In the genomic region with DNA sequence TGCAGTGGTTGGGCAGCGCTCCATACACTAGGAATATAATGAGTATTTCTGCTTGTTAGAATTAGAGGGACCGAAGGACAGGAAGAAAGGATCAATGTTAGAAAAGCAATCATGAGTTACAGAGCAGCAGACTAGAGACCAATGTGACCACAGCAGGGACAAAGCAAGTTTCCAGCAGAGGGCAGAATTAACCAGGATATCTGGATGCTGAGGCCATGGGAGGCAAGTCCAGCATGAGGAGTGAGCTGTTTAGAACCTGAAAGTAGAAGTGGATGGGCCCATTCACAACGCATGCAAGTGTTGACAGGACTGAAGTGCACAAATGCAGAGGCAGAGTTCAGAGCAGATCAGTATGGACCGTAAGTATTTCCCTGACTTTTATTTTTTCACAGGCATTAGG, we compare ENCODE assay signal across 9 cellular contexts.
DNase-seq lines count a peak whose midpoint lies in the region; ATAC-seq and TF ChIP-seq lines count a peak whose summit lies in the region.
"Had no signal": no experiment of that assay in that cellular context is flagged by ENCODE, and none has a peak within 500 bp of the region (broad histone marks: within the 10 kb centered on the region; RNA-seq: fewer than 3 reads in every experiment).

No MANE protein-coding gene starts in this region.

- no peak overlapping the region for H3K4me2 ChIP-seq in mammary epithelial cell (ENCODE audit: insufficient read depth, low read depth, low read length)

- H3K4me1 ChIP-seq in mammary epithelial cell (ENCODE audit: insufficient read depth, low read length) (no peaks in the 10 kb centered on the region), right cardiac atrium (ENCODE audit: control insufficient read depth, insufficient read depth, low read length) (no peaks in the 10 kb centered on the region), testis (no peaks in the 10 kb centered on the region), sigmoid colon (no peaks in the 10 kb centered on the region)

- no peaks in the 10 kb centered on the region for H3K9me3 Mint-ChIP-seq in MCF 10A (ENCODE audit: unreplicated experiment)
- peaks cover 2% of the 10 kb centered on the region for H3K9me3 Mint-ChIP-seq in activated naive CD4-positive, alpha-beta T cell treated with anti-CD3 and anti-CD28 coated beads, Interleukin-2, amount 10 ng/mL, durations not matched to agents 7 days and 5 days

- peak; percentile 67 for DNase-seq in MCF 10A (ENCODE audit: unreplicated experiment)
- DNase-seq in mammary epithelial cell = no peak
- peak; percentile 79 for DNase-seq in OCI-M1 (lab: John Stamatoyannopoulos, UW)
- no peak for DNase-seq in right cardiac atrium
- DNase-seq in testis = peak; percentile 73
- DNase-seq in activated naive CD4-positive, alpha-beta T cell treated with anti-CD3 and anti-CD28 coated beads, Interleukin-2, amount 10 ng/mL, durations not matched to agents 7 days and 5 days = no peak
- DNase-seq in activated gamma-delta T cell (lab: John Stamatoyannopoulos, UW) = no peak
- no peak for DNase-seq in sigmoid colon

- no peak overlapping the region for H3K27ac ChIP-seq in mammary epithelial cell (ENCODE audit: insufficient read depth, low read depth, low read length)
- H3K27ac ChIP-seq in right cardiac atrium (ENCODE audit: low read length) = no peak overlapping the region
- H3K27ac ChIP-seq in testis = no peak overlapping the region
- H3K27ac ChIP-seq in sigmoid colon = no peak overlapping the region

- CTCF ChIA-PET in MCF 10A (lab: Yijun Ruan, JAX) (interaction anchor here (0.6 to 4.8 kb wide), 27 partner anchors 11 to 1322 kb away, joined by 3 to 68 read pairs (median 3); no protein-coding TSS in a partner anchor), mammary epithelial cell (lab: Charles Lee; ENCODE audit: low non-redundant PET) (interaction anchor here (0.6 kb wide), 1 partner anchor 340 kb away, joined by 5 read pairs; no protein-coding TSS in a partner anchor)
- CTCF ChIA-PET in activated naive CD4-positive, alpha-beta T cell treated with anti-CD3 and anti-CD28 coated beads, Interleukin-2, amount 10 ng/mL, durations not matched to agents 7 days and 5 days (lab: Charles Lee) = no interaction called here

- H4K20me1 ChIP-seq in mammary epithelial cell (ENCODE audit: insufficient read depth, low read length) = no peaks in the 10 kb centered on the region

- no peaks in the 10 kb centered on the region for H3K36me3 Mint-ChIP-seq in MCF 10A (ENCODE audit: insufficient read depth, unreplicated experiment)
- H3K36me3 Mint-ChIP-seq in activated naive CD4-positive, alpha-beta T cell treated with anti-CD3 and anti-CD28 coated beads, Interleukin-2, amount 10 ng/mL, durations not matched to agents 7 days and 5 days = no peaks in the 10 kb centered on the region
- H3K36me3 Mint-ChIP-seq: memory B cell had no signal

- no TSS peak for BruUV-seq in MCF 10A (replicated peaks; lab: Mats Ljungman, UMichigan)
- no TSS peak for BruUV-seq in mammary epithelial cell (replicated peaks; lab: Mats Ljungman, UMichigan)

- no peak overlapping the region for H3K4me3 Mint-ChIP-seq in MCF 10A (ENCODE audit: unreplicated experiment)
- no peak overlapping the region for H3K4me3 Mint-ChIP-seq in activated naive CD4-positive, alpha-beta T cell treated with anti-CD3 and anti-CD28 coated beads, Interleukin-2, amount 10 ng/mL, durations not matched to agents 7 days and 5 days
- H3K4me3 Mint-ChIP-seq: memory B cell had no signal

- no peaks in the 10 kb centered on the region for H3K79me2 ChIP-seq in mammary epithelial cell (ENCODE audit: insufficient read depth, low read length)

- peak; percentile 51 to 60 for ATAC-seq in right cardiac atrium

- H3K36me3 ChIP-seq in mammary epithelial cell (ENCODE audit: insufficient read depth, low read length) = no peaks in the 10 kb centered on the region
- no peaks in the 10 kb centered on the region for H3K36me3 ChIP-seq in testis (ENCODE audit: low read depth, missing control alignments)
- H3K36me3 ChIP-seq in sigmoid colon = no peaks in the 10 kb centered on the region

- TF ChIP-seq EP300 in sigmoid colon (IDR thresholded peaks at IDR 0.05) = no peak

- WGBS in mammary epithelial cell (ENCODE audit: low coverage, missing lambda C conversion rate) = 25% methylated on average over 4 of the region's 4 CpGs
- 41% methylated on average over 4 of the region's 4 CpGs for WGBS in right cardiac atrium
- 52 to 57% methylated on average over 4 of the region's 4 CpGs for WGBS in testis, 2 donors
- WGBS in sigmoid colon, 2 donors = 46 to 58% methylated on average over 4 of the region's 4 CpGs

- TF ChIP-seq CTCF in MCF 10A (IDR thresholded peaks at IDR 0.05; ENCODE audit: unreplicated experiment) (peak; percentile 55), mammary epithelial cell (conservative IDR thresholded peaks at IDR 0.05 in 1 of 2, IDR thresholded peaks at IDR 0.05 in 1 of 2; ENCODE audit: extremely low read depth in 1 of 2, insufficient read depth in 1 of 2, low read depth in 1 of 2, low read length in 2 of 2) (no peak), testis (IDR thresholded peaks at IDR 0.05) (peak in 2 of 3 experiments; percentile 37 to 46), sigmoid colon (IDR thresholded peaks at IDR 0.05) (no peak)

- POLR2A ChIA-PET in MCF 10A (lab: Yijun Ruan, JAX) = interaction anchor here (1.0 kb wide), 1 partner anchor 1033 kb away, joined by 3 read pairs; no protein-coding TSS in a partner anchor

- intact Hi-C loops in MCF 10A (cut with micrococcal nuclease) (loop anchor here (1.0 to 10.0 kb wide), 8 partner anchors 494 to 1721 kb away; a partner anchor contains a TSS), mammary epithelial cell (cut with micrococcal nuclease) (no loop called here), right cardiac atrium (cut with DNase I) (loop anchor here in 2 of 4 donors (10.0 kb wide), 1 partner anchor 1229 kb away; no protein-coding TSS in a partner anchor), testis (cut with DNase I; ENCODE audit: low total_unique reads) (no loop called here), sigmoid colon (cut with DNase I) (no loop called here)

- in situ Hi-C loops in mammary epithelial cell (cut with MboI; ENCODE audit: low sequenced_read_pairs in 2 of 2) = no loop called here

- H3K27ac Mint-ChIP-seq in MCF 10A (ENCODE audit: low read depth, unreplicated experiment) = no peak overlapping the region
- H3K27ac Mint-ChIP-seq in activated naive CD4-positive, alpha-beta T cell treated with anti-CD3 and anti-CD28 coated beads, Interleukin-2, amount 10 ng/mL, durations not matched to agents 7 days and 5 days = no peak overlapping the region
- H3K27ac Mint-ChIP-seq: memory B cell had no signal

- peaks cover 11% of the 10 kb centered on the region for H3K4me1 Mint-ChIP-seq in MCF 10A (ENCODE audit: insufficient read depth, unreplicated experiment)
- H3K4me1 Mint-ChIP-seq in activated naive CD4-positive, alpha-beta T cell treated with anti-CD3 and anti-CD28 coated beads, Interleukin-2, amount 10 ng/mL, durations not matched to agents 7 days and 5 days = no peaks in the 10 kb centered on the region
- H3K4me1 Mint-ChIP-seq: memory B cell had no signal

- H3K4me3 ChIP-seq in mammary epithelial cell (replicated peaks in 1 of 3; ENCODE audit: insufficient read depth in 1 of 3, low read depth in 2 of 3, low read length in 3 of 3) (no peak overlapping the region), right cardiac atrium (ENCODE audit: low read length) (no peak overlapping the region), testis (no peak overlapping the region), sigmoid colon (no peak overlapping the region)

- H3K27me3 ChIP-seq in mammary epithelial cell (ENCODE audit: insufficient read depth, low read length) (no peaks in the 10 kb centered on the region), right cardiac atrium (ENCODE audit: control insufficient read depth, insufficient read depth) (no peaks in the 10 kb centered on the region), testis (no peaks in the 10 kb centered on the region), sigmoid colon (no peaks in the 10 kb centered on the region)

- dilution Hi-C loops in mammary epithelial cell (cut with HindIII; ENCODE audit: low sequenced_read_pairs) = no loop called here

- H2AFZ ChIP-seq in mammary epithelial cell (ENCODE audit: low read depth, low read length) = no peak overlapping the region

- H3K9ac ChIP-seq in mammary epithelial cell (ENCODE audit: insufficient read depth, low read length) = no peak overlapping the region

- H3K9me3 ChIP-seq in mammary epithelial cell (replicated peaks; ENCODE audit: insufficient read depth, low read length) (peaks cover 23% of the 10 kb centered on the region), right cardiac atrium (ENCODE audit: control insufficient read depth, low read length) (peaks cover 2% of the 10 kb centered on the region), testis (no peaks in the 10 kb centered on the region), sigmoid colon (no peaks in the 10 kb centered on the region)

- no peaks in the 10 kb centered on the region for H3K27me3 Mint-ChIP-seq in MCF 10A (ENCODE audit: insufficient read depth, unreplicated experiment)
- H3K27me3 Mint-ChIP-seq in activated naive CD4-positive, alpha-beta T cell treated with anti-CD3 and anti-CD28 coated beads, Interleukin-2, amount 10 ng/mL, durations not matched to agents 7 days and 5 days = no peaks in the 10 kb centered on the region
- H3K27me3 Mint-ChIP-seq: memory B cell had no signal

- TF ChIP-seq POLR2A in testis (IDR thresholded peaks at IDR 0.05) = no peak
- no peak for TF ChIP-seq POLR2A in sigmoid colon (IDR thresholded peaks at IDR 0.05)

Comparison
In these comparisons a context has a peak if more than half of its experiments do, and no peak if none do; other contexts are left out.
1. DNase-seq: peak in MCF 10A (single experiment), OCI-M1 (single experiment) and testis (single experiment); none in mammary epithelial cell (single experiment), right cardiac atrium (0 of 3), activated naive CD4-positive, alpha-beta T cell treated with anti-CD3 and anti-CD28 coated beads, Interleukin-2, amount 10 ng/mL, durations not matched to agents 7 days and 5 days (single experiment), activated gamma-delta T cell (single experiment) and sigmoid colon (single experiment).
2. CTCF ChIP-seq: peak in MCF 10A (single experiment) and testis (2 of 3); none in mammary epithelial cell (0 of 2) and sigmoid colon (0 of 4).